In genomic region chr22:25048659-25049657, GRCh38 we compare ENCODE assay signal across 8 cellular contexts.
A peak's percentile ranks its signal among the peaks of the same experiment; 100 is the strongest.
DNase-seq lines count a peak whose midpoint lies in the region; ATAC-seq and TF ChIP-seq lines count a peak whose summit lies in the region.

No MANE protein-coding gene starts in this region.

- H3K4me3 ChIP-seq in heart right ventricle (no peak overlapping the region), retinal pigment epithelial cell (ENCODE audit: low read length) (no peak overlapping the region)

- no peak overlapping the region for H3K4me3 Mint-ChIP-seq in activated naive CD8-positive, alpha-beta T cell treated with anti-CD3 and anti-CD28 coated beads, Interleukin-2, amount 50 U/mL, for 24 hours

- H3K9me3 Mint-ChIP-seq in activated naive CD8-positive, alpha-beta T cell treated with anti-CD3 and anti-CD28 coated beads, Interleukin-2, amount 50 U/mL, for 24 hours = peaks cover 12% of the 10 kb centered on the region

- no peak overlapping the region for H3K27ac Mint-ChIP-seq in activated naive CD8-positive, alpha-beta T cell treated with anti-CD3 and anti-CD28 coated beads, Interleukin-2, amount 50 U/mL, for 24 hours

- no peaks in the 10 kb centered on the region for H3K27me3 ChIP-seq in heart right ventricle

- peaks cover 0 to 9% (median 5%) of the 10 kb centered on the region in 11 donors for H3K9me3 ChIP-seq in heart right ventricle

- peak; percentile 50 for DNase-seq in ELR (ENCODE audit: low read depth)
- DNase-seq in LHCN-M2 (ENCODE audit: low read depth) = peak; percentile 45
- DNase-seq in SKM-1 treated with dmso at 0.1 percent for 144 hours (lab: John Stamatoyannopoulos, UW; ENCODE audit: unreplicated experiment) = peak; percentile 67
- peak; percentile 77 for DNase-seq in activated naive CD8-positive, alpha-beta T cell treated with anti-CD3 and anti-CD28 coated beads, Interleukin-2, amount 50 U/mL, for 24 hours
- DNase-seq in heart right ventricle = peak; percentile 63 to 65
- no peak for DNase-seq in retinal pigment epithelial cell (ENCODE audit: low read depth)

- H3K36me3 Mint-ChIP-seq in activated naive CD8-positive, alpha-beta T cell treated with anti-CD3 and anti-CD28 coated beads, Interleukin-2, amount 50 U/mL, for 24 hours (ENCODE audit: low read depth) = peaks cover 3% of the 10 kb centered on the region

- intact Hi-C loops in heart right ventricle (cut with DNase I) = loop anchor here (1.0 to 10.0 kb wide), 6 partner anchors 96 to 284 kb away; partner anchors contain the start of gene KIAA1671 (in 9 of the 10)

- peaks cover 9% of the 10 kb centered on the region for H3K4me1 Mint-ChIP-seq in activated naive CD8-positive, alpha-beta T cell treated with anti-CD3 and anti-CD28 coated beads, Interleukin-2, amount 50 U/mL, for 24 hours

- WGBS in heart right ventricle, 2 donors = 60 to 63% methylated on average over 9 of the region's 9 CpGs

- peaks cover 2% of the 10 kb centered on the region for H3K27me3 Mint-ChIP-seq in activated naive CD8-positive, alpha-beta T cell treated with anti-CD3 and anti-CD28 coated beads, Interleukin-2, amount 50 U/mL, for 24 hours

- H3K27ac ChIP-seq in heart right ventricle = no peak overlapping the region

- H3K36me3 ChIP-seq in heart right ventricle = peaks cover 0 to 36% (median 4%) of the 10 kb centered on the region in 9 donors

- TF ChIP-seq CTCF in heart right ventricle (IDR thresholded peaks at IDR 0.05) (peak; percentile 79 to 96 (median 93)), retinal pigment epithelial cell (conservative IDR thresholded peaks at IDR 0.05; ENCODE audit: low read depth, low read length) (peak; percentile 88)

- peaks cover 0 to 39% (median 6%) of the 10 kb centered on the region in 9 donors for H3K4me1 ChIP-seq in heart right ventricle

- peak; percentile 82 for ATAC-seq in activated naive CD8-positive, alpha-beta T cell treated with anti-CD3 and anti-CD28 coated beads, Interleukin-2, amount 50 U/mL, for 24 hours
- ATAC-seq in heart right ventricle (peak; percentile 70 to 83 (median 76)), HG03521 (IDR thresholded peaks at IDR 0.05; ENCODE audit: unreplicated experiment) (no peak), GM21447 (IDR thresholded peaks at IDR 0.05; ENCODE audit: unreplicated experiment) (no peak)

Comparison
In these comparisons a context has a peak if more than half of its experiments do, and no peak if none do; other contexts are left out.
1. ATAC-seq: peak in activated naive CD8-positive, alpha-beta T cell treated with anti-CD3 and anti-CD28 coated beads, Interleukin-2, amount 50 U/mL, for 24 hours (single experiment) and heart right ventricle (8 of 8); none in HG03521 (single experiment) and GM21447 (single experiment).